9 cellular contexts compared by ENCODE assay signal in genomic region chr3:184568591-184568917, GRCh38. TPM values are rescaled to one million over a fixed set of nuclear protein-coding genes. Genes with fewer than 3 reads are reported as not detected.
DNase-seq lines count a peak whose midpoint lies in the region; ATAC-seq and TF ChIP-seq lines count a peak whose summit lies in the region.
"Had no signal": no experiment of that assay in that cellular context is flagged by ENCODE, and none has a peak within 500 bp of the region (broad histone marks: within the 10 kb centered on the region; RNA-seq: fewer than 3 reads in every experiment).

No MANE protein-coding gene starts in this region.

- intact Hi-C loops in colonic mucosa (cut with DNase I), result loop anchor here (5.0 kb wide), 1 partner anchor 144 kb away; the partner anchor contains the start of gene MAGEF1

- peaks cover 50% of the 10 kb centered on the region for H3K27me3 Mint-ChIP-seq in activated T-cell treated with anti-CD3 and anti-CD28 coated beads, Interleukin-2, amount 50 U/mL, for 72 hours (ENCODE audit: low read depth)
- H3K27me3 Mint-ChIP-seq in mesothelial cell of epicardium (ENCODE audit: low read depth), result no peaks in the 10 kb centered on the region

- no peak for TF ChIP-seq CTCF in colonic mucosa (IDR thresholded peaks at IDR 0.05)
- no peak for TF ChIP-seq CTCF in mesothelial cell of epicardium (IDR thresholded peaks at IDR 0.05; ENCODE audit: unreplicated experiment)
- no peak for TF ChIP-seq CTCF in tibial nerve (IDR thresholded peaks at IDR 0.05)

- TF ChIP-seq POLR2A in tibial nerve (IDR thresholded peaks at IDR 0.05), result no peak

- TF ChIP-seq EP300 in tibial nerve (IDR thresholded peaks at IDR 0.05), result no peak

- H3K4me3 ChIP-seq in colonic mucosa, result peak overlapping the region; percentile 46
- peak overlapping the region; percentile 38 to 66 (median 43) for H3K4me3 ChIP-seq in tibial nerve

- no peak for DNase-seq in activated T-cell treated with anti-CD3 and anti-CD28 coated beads, Interleukin-2, amount 50 U/mL, for 72 hours
- no peak for DNase-seq in activated T-cell treated with anti-CD3 and anti-CD28 coated beads, Interleukin-2, amount 50 U/mL, for 1 hour
- DNase-seq in colonic mucosa (no peak), mesothelial cell of epicardium (ENCODE audit: low spot score in 2 of 2, unreplicated experiment in 2 of 2) (no peak), tibial nerve (ENCODE audit: low spot score in 2 of 2) (no peak), hepatic stellate cell (ENCODE audit: low spot score) (no peak), D341Med (ENCODE audit: low spot score) (no peak), NOMO-1 treated with dmso at 0.1 percent for 144 hours (lab: John Stamatoyannopoulos, UW; ENCODE audit: unreplicated experiment) (no peak)
- DNase-seq: CD8-positive, alpha-beta memory T cell had no signal

- H3K27ac ChIP-seq in colonic mucosa (peak overlapping the region; percentile 53), tibial nerve (peak overlapping the region; percentile 54 to 93 (median 82))

- H3K4me1 ChIP-seq in colonic mucosa (peaks cover 29% of the 10 kb centered on the region), tibial nerve (peaks cover 0 to 73% (median 46%) of the 10 kb centered on the region in 4 donors)

- H3K36me3 ChIP-seq in colonic mucosa (no peaks in the 10 kb centered on the region), tibial nerve (peaks cover 0 to 14% (median 0%) of the 10 kb centered on the region in 3 donors)

- H3K9me3 ChIP-seq in colonic mucosa (no peaks in the 10 kb centered on the region), tibial nerve (no peaks in the 10 kb centered on the region)

- peak overlapping the region; percentile 8 to 83 for H3K9ac ChIP-seq in colonic mucosa (ENCODE audit: low read depth in 2 of 2, low read length in 2 of 2)

- 5% methylated on average over 7 to 11 of the region's 15 CpGs for WGBS in tibial nerve, 2 donors

- peak overlapping the region; percentile 52 to 60 for H3K4me3 Mint-ChIP-seq in activated T-cell treated with anti-CD3 and anti-CD28 coated beads, Interleukin-2, amount 50 U/mL, for 72 hours
- peak overlapping the region; percentile 57 for H3K4me3 Mint-ChIP-seq in mesothelial cell of epicardium

- H3K36me3 Mint-ChIP-seq in activated T-cell treated with anti-CD3 and anti-CD28 coated beads, Interleukin-2, amount 50 U/mL, for 72 hours (ENCODE audit: insufficient read depth in 2 of 2), result no peaks in the 10 kb centered on the region
- peaks cover 22% of the 10 kb centered on the region for H3K36me3 Mint-ChIP-seq in mesothelial cell of epicardium
- H3K36me3 Mint-ChIP-seq: CD8-positive, alpha-beta memory T cell had no signal

- no peak overlapping the region for H3K27ac Mint-ChIP-seq in activated T-cell treated with anti-CD3 and anti-CD28 coated beads, Interleukin-2, amount 50 U/mL, for 72 hours
- H3K27ac Mint-ChIP-seq in mesothelial cell of epicardium, result peak overlapping the region; percentile 97

- H3K27me3 ChIP-seq in colonic mucosa (no peaks in the 10 kb centered on the region), tibial nerve (no peaks in the 10 kb centered on the region)

- no peaks in the 10 kb centered on the region for H3K4me1 Mint-ChIP-seq in activated T-cell treated with anti-CD3 and anti-CD28 coated beads, Interleukin-2, amount 50 U/mL, for 72 hours (ENCODE audit: low read depth)
- peaks cover 78% of the 10 kb centered on the region for H3K4me1 Mint-ChIP-seq in mesothelial cell of epicardium

- no peak for ATAC-seq in activated T-cell treated with anti-CD3 and anti-CD28 coated beads, Interleukin-2, amount 50 U/mL, for 72 hours (replicated peaks in 1 of 2)

- H3K9me3 Mint-ChIP-seq in activated T-cell treated with anti-CD3 and anti-CD28 coated beads, Interleukin-2, amount 50 U/mL, for 72 hours, result no peaks in the 10 kb centered on the region
- no peaks in the 10 kb centered on the region for H3K9me3 Mint-ChIP-seq in mesothelial cell of epicardium
- H3K9me3 Mint-ChIP-seq: CD8-positive, alpha-beta memory T cell had no signal

RNA-seq across cellular contexts. Expression of gene EPHB3, which starts 7.0 kb away (rescaled TPM):
- under 1 TPM; 0.12 to 0.50 TPM for total RNA-seq in activated T-cell treated with anti-CD3 and anti-CD28 coated beads, Interleukin-2, amount 50 U/mL, for 72 hours
- total RNA-seq in colonic mucosa, result 10 to 100 TPM; 40.1 to 64.2 TPM
- total RNA-seq in mesothelial cell of epicardium, result 98.9 to 115 TPM (median 106 TPM) in 3 replicates
- 10 to 100 TPM in 1 of 4 donors, 1 to 10 TPM in 3; 4.8 to 13.8 (median 5.9) TPM for total RNA-seq in tibial nerve
